In the genomic region with DNA sequence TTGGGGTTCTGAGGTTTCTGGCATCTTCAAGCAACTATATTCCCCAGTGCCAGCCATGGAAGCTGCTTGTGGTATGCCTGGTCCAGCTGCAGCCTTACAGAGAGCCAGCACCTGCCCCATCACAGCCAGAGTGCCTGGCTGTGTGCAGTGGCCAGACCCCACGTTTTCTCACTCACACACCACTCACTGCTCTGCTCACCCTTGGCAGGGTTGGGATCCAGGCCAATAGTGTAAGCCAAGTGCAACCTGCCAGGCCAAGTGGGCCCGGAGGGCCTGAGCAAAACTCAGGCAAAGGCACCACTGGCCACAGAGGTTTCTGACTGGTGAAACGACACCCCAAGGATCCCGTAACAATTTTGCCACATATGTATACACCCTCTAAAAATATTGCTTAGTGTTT, we compare ENCODE assay signal across 20 cellular contexts.
DNase-seq lines count a peak whose midpoint lies in the region; ATAC-seq and TF ChIP-seq lines count a peak whose summit lies in the region.
"Had no signal": no experiment of that assay in that cellular context is flagged by ENCODE, and none has a peak within 500 bp of the region (broad histone marks: within the 10 kb centered on the region; RNA-seq: fewer than 3 reads in every experiment).

No MANE protein-coding gene starts in this region.

- H3K27me3 ChIP-seq in right atrium auricular region (no peaks in the 10 kb centered on the region), right cardiac atrium (ENCODE audit: control insufficient read depth, insufficient read depth) (no peaks in the 10 kb centered on the region)
- H3K27me3 ChIP-seq: BLaER1 had no signal

- intact Hi-C loops in Right ventricle myocardium inferior (cut with DNase I) (no loop called here), left cardiac atrium (cut with DNase I) (no loop called here), right cardiac atrium (cut with DNase I) (no loop called here)

- no peaks in the 10 kb centered on the region for H3K27me3 Mint-ChIP-seq in endothelial cell (ENCODE audit: unreplicated experiment)
- H3K27me3 Mint-ChIP-seq: B cell; CD4-positive, CD25-positive, alpha-beta regulatory T cell had no signal

- ATAC-seq in Right ventricle myocardium inferior (peak; percentile 71), left cardiac atrium (peak; percentile 41 to 53), right cardiac atrium (peak; percentile 39 to 71), GM18498 (IDR thresholded peaks at IDR 0.05; ENCODE audit: unreplicated experiment) (no peak)
- ATAC-seq: CD8-positive, alpha-beta T cell; GM23338; HCT116 had no signal

- H3K4me1 ChIP-seq in right atrium auricular region = no peaks in the 10 kb centered on the region
- no peaks in the 10 kb centered on the region for H3K4me1 ChIP-seq in right cardiac atrium (ENCODE audit: control insufficient read depth, insufficient read depth, low read length)
- H3K4me1 ChIP-seq: BLaER1, Caco-2 had no signal

- H3K27ac ChIP-seq in right atrium auricular region (no peak overlapping the region), right cardiac atrium (ENCODE audit: low read length) (no peak overlapping the region)
- H3K27ac ChIP-seq: 22Rv1, BLaER1, C4-2B had no signal

- 68% methylated on average over 4 of the region's 4 CpGs for WGBS in right cardiac atrium

- no peak overlapping the region for H3K27ac Mint-ChIP-seq in endothelial cell (ENCODE audit: unreplicated experiment)
- H3K27ac Mint-ChIP-seq: B cell; CD4-positive, CD25-positive, alpha-beta regulatory T cell; CD8-positive, alpha-beta T cell; GM23338 had no signal

- H3K36me3 ChIP-seq in right atrium auricular region = no peaks in the 10 kb centered on the region
- H3K36me3 ChIP-seq: BLaER1 had no signal

- TF ChIP-seq CTCF in right atrium auricular region (IDR thresholded peaks at IDR 0.05) = no peak
- no peak for TF ChIP-seq CTCF in endothelial cell (IDR thresholded peaks at IDR 0.05; ENCODE audit: unreplicated experiment)

- DNase-seq in Right ventricle myocardium inferior (ENCODE audit: missing footprints) = no peak
- DNase-seq in right atrium auricular region (ENCODE audit: low spot score) = no peak
- DNase-seq in endothelial cell (ENCODE audit: low spot score) = no peak
- no peak for DNase-seq in left cardiac atrium
- no peak for DNase-seq in right cardiac atrium
- no peak for DNase-seq in T-helper 9 cell
- no peak for DNase-seq in dedifferentiated amniotic fluid mesenchymal stem cell (ENCODE audit: extremely low spot score)
- DNase-seq: Caco-2; CD4-positive, CD25-positive, alpha-beta regulatory T cell; DMS153; DND-41; H9 had no signal

- no peaks in the 10 kb centered on the region for H3K4me1 Mint-ChIP-seq in endothelial cell (ENCODE audit: unreplicated experiment)
- H3K4me1 Mint-ChIP-seq: B cell; CD4-positive, CD25-positive, alpha-beta regulatory T cell had no signal

- peak overlapping the region; percentile 62 for H3K4me3 Mint-ChIP-seq in endothelial cell (ENCODE audit: unreplicated experiment)
- H3K4me3 Mint-ChIP-seq: B cell; CD4-positive, CD25-positive, alpha-beta regulatory T cell; CD8-positive, alpha-beta T cell; GM23338; H9 had no signal

- H3K9me3 Mint-ChIP-seq in endothelial cell (ENCODE audit: unreplicated experiment) = no peaks in the 10 kb centered on the region
- H3K9me3 Mint-ChIP-seq: CD8-positive, alpha-beta T cell had no signal

- peaks cover 0 to under 1% of the 10 kb centered on the region in 2 donors for H3K9me3 ChIP-seq in right atrium auricular region
- no peaks in the 10 kb centered on the region for H3K9me3 ChIP-seq in right cardiac atrium (ENCODE audit: control insufficient read depth, low read length)
- H3K9me3 ChIP-seq: Caco-2 had no signal

- H3K36me3 Mint-ChIP-seq in endothelial cell (ENCODE audit: low read depth, unreplicated experiment) = no peaks in the 10 kb centered on the region
- H3K36me3 Mint-ChIP-seq: CD4-positive, CD25-positive, alpha-beta regulatory T cell; CD8-positive, alpha-beta T cell had no signal

- H3K4me3 ChIP-seq in right atrium auricular region (no peak overlapping the region), right cardiac atrium (ENCODE audit: low read length) (no peak overlapping the region)
- H3K4me3 ChIP-seq: BLaER1, GM23338 had no signal
